In the genomic region with DNA sequence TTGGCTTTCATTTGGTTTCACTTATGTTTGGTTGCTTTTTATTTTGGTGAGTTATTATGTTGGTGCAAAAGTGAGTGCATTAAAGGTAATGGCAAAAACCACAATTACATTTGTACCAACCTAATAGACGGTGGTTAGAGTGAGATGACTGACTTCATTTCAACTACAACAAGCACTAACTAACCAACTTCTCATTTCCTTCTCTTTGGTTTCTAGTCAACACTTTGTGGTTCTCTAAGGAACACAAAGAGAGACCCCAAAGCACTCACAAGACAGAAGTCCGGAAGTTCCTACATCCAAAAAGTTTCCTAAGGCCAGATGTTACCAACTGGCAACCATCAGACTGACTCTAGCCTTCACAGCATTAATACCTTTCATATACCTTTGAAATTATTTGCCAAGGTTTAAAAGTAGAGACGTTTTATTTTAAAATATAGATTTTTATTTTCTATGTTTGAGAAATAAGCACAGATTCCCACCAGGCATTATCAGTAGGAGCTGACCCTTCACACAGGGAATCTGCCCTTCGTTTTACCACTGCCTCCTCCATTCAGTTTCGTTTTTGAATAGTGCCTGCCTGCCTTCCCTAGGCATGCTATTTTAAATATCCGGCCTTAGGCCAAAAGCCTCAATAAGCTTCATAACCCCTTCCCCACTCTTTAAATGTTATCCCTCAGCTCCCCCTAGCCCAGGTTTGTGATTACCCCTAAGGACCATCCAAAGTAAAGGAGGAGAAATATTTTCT, we compare ENCODE assay signal across 9 cellular contexts.
DNase-seq lines count a peak whose midpoint lies in the region; ATAC-seq and TF ChIP-seq lines count a peak whose summit lies in the region.
"Had no signal": no experiment of that assay in that cellular context is flagged by ENCODE, and none has a peak within 500 bp of the region (broad histone marks: within the 10 kb centered on the region; RNA-seq: fewer than 3 reads in every experiment).

No MANE protein-coding gene starts in this region.

- H3K4me3 ChIP-seq in MM.1S (ENCODE audit: low read length) = no peak overlapping the region
- no peak overlapping the region for H3K4me3 ChIP-seq in right cardiac atrium (ENCODE audit: low read length)

- no peak overlapping the region for H3K4me2 ChIP-seq in MM.1S (ENCODE audit: low read depth, low read length)

- peaks cover 0 to 6% of the 10 kb centered on the region in 2 donors for H3K27me3 Mint-ChIP-seq in natural killer cell (ENCODE audit: low read depth in 2 of 2)

- H3K4me1 Mint-ChIP-seq in natural killer cell = peaks cover 29 to 32% of the 10 kb centered on the region in 2 donors

- H3K4me3 Mint-ChIP-seq in natural killer cell = peak overlapping the region; percentile 43

- no peak overlapping the region for H2AFZ ChIP-seq in MM.1S (ENCODE audit: low read length)

- H3F3A ChIP-seq in MM.1S (ENCODE audit: insufficient read depth, low read length) = no peaks in the 10 kb centered on the region

- H3K9me2 ChIP-seq in MM.1S (replicated peaks; ENCODE audit: insufficient read depth, low read length) = no peaks in the 10 kb centered on the region

- H3K9me3 ChIP-seq in MM.1S (replicated peaks; ENCODE audit: insufficient read depth, low read length) (no peaks in the 10 kb centered on the region), right cardiac atrium (ENCODE audit: control insufficient read depth, low read length) (peaks cover 10% of the 10 kb centered on the region)

- DNase-seq in MM.1S = peak; percentile 47
- DNase-seq in natural killer cell = no peak
- DNase-seq in NCI-H446 (lab: John Stamatoyannopoulos, UW) = no peak
- DNase-seq in DMS79 treated with DMSO at 0.1 percent for 48 hours (lab: John Stamatoyannopoulos, UW) = no peak
- DNase-seq in right cardiac atrium = no peak
- DNase-seq in NCI-H146 treated with DMSO at 0.1 percent for 48 hours (lab: John Stamatoyannopoulos, UW; ENCODE audit: unreplicated experiment) = no peak

- H3K27ac ChIP-seq in MM.1S (ENCODE audit: low read length) (no peak overlapping the region; the same call in 1 of the 2 replicates), right cardiac atrium (ENCODE audit: low read length) (no peak overlapping the region)

- H3K36me3 Mint-ChIP-seq in natural killer cell = no peaks in the 10 kb centered on the region

- H3K36me3 ChIP-seq in MM.1S (replicated peaks; ENCODE audit: insufficient read depth, low read length) = no peaks in the 10 kb centered on the region

- TF ChIP-seq CTCF in MM.1S (IDR thresholded peaks at IDR 0.05; ENCODE audit: low read length) (no peak), natural killer cell (IDR thresholded peaks at IDR 0.05) (no peak)

- intact Hi-C loops in natural killer cell (cut with micrococcal nuclease) (loop anchor here (2.0 to 5.0 kb wide), 3 partner anchors 18 to 41 kb away; no protein-coding TSS in a partner anchor), right cardiac atrium (cut with DNase I) (no loop called here)

- ATAC-seq in GM19025 (IDR thresholded peaks at IDR 0.05; ENCODE audit: low read depth, unreplicated experiment) (peak; percentile 61), HG02642 (IDR thresholded peaks at IDR 0.05; ENCODE audit: poor library complexity, unreplicated experiment) (peak; percentile 83), natural killer cell (peak; percentile 79 to 88 (median 80)), right cardiac atrium (no peak)
- ATAC-seq: Panc1 had no signal

- H3K4me1 ChIP-seq in MM.1S (ENCODE audit: low read length) = peaks cover 19% of the 10 kb centered on the region
- no peaks in the 10 kb centered on the region for H3K4me1 ChIP-seq in right cardiac atrium (ENCODE audit: control insufficient read depth, insufficient read depth, low read length)

- no peaks in the 10 kb centered on the region for H3K9me3 Mint-ChIP-seq in natural killer cell

- H4K20me1 ChIP-seq in MM.1S (ENCODE audit: insufficient read depth, low read length) = no peaks in the 10 kb centered on the region

- no peak overlapping the region for H3K9ac ChIP-seq in MM.1S (ENCODE audit: low read length)

- H3K27ac Mint-ChIP-seq in natural killer cell = peak overlapping the region; percentile 79 to 90

- no peaks in the 10 kb centered on the region for H3K27me3 ChIP-seq in MM.1S (replicated peaks; ENCODE audit: insufficient read depth, low read length)
- H3K27me3 ChIP-seq in right cardiac atrium (ENCODE audit: control insufficient read depth, insufficient read depth) = no peaks in the 10 kb centered on the region

- WGBS in right cardiac atrium = 77% methylated on average over 6 of the region's 6 CpGs

- no peaks in the 10 kb centered on the region for H3K79me2 ChIP-seq in MM.1S (ENCODE audit: low read length)

Comparison
In these comparisons a context has a peak if more than half of its experiments do, and no peak if none do; other contexts are left out.
1. ATAC-seq: peak in GM19025 (single experiment), HG02642 (single experiment) and natural killer cell (3 of 3); none in right cardiac atrium (0 of 2).